1 cellular context compared by ENCODE assay signal in genomic region chr1:119565131-119565772, GRCh38.
TF ChIP-seq lines count a peak whose summit lies in the region.

No MANE protein-coding gene starts in this region.

TF ChIP-seq in K562, 482 proteins besides CTCF, POLR2A, EP300 and RAD21 (continued from another document):
- TF ChIP-seq ZNF592 (IDR thresholded peaks at IDR 0.05) (no peak), ZNF57 (CRISPR knock-in tag; IDR thresholded peaks at IDR 0.05) (no peak), HDAC2 (IDR thresholded peaks at IDR 0.05) (no peak), ZNF197 (CRISPR knock-in tag; IDR thresholded peaks at IDR 0.05; ENCODE audit: low read depth) (no peak), ZFX (CRISPR knock-in tag; IDR thresholded peaks at IDR 0.05) (no peak)
- TF ChIP-seq, protein P1, sequence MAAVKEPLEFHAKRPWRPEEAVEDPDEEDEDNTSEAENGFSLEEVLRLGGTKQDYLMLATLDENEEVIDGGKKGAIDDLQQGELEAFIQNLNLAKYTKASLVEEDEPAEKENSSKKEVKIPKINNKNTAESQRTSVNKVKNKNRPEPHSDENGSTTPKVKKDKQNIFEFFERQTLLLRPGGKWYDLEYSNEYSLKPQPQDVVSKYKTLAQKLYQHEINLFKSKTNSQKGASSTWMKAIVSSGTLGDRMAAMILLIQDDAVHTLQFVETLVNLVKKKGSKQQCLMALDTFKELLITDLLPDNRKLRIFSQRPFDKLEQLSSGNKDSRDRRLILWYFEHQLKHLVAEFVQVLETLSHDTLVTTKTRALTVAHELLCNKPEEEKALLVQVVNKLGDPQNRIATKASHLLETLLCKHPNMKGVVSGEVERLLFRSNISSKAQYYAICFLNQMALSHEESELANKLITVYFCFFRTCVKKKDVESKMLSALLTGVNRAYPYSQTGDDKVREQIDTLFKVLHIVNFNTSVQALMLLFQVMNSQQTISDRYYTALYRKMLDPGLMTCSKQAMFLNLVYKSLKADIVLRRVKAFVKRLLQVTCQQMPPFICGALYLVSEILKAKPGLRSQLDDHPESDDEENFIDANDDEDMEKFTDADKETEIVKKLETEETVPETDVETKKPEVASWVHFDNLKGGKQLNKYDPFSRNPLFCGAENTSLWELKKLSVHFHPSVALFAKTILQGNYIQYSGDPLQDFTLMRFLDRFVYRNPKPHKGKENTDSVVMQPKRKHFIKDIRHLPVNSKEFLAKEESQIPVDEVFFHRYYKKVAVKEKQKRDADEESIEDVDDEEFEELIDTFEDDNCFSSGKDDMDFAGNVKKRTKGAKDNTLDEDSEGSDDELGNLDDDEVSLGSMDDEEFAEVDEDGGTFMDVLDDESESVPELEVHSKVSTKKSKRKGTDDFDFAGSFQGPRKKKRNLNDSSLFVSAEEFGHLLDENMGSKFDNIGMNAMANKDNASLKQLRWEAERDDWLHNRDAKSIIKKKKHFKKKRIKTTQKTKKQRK (IDR thresholded peaks at IDR 0.05; ENCODE audit: borderline replicate concordance, low read depth, low read length), result no peak
- TF ChIP-seq, protein P2, sequence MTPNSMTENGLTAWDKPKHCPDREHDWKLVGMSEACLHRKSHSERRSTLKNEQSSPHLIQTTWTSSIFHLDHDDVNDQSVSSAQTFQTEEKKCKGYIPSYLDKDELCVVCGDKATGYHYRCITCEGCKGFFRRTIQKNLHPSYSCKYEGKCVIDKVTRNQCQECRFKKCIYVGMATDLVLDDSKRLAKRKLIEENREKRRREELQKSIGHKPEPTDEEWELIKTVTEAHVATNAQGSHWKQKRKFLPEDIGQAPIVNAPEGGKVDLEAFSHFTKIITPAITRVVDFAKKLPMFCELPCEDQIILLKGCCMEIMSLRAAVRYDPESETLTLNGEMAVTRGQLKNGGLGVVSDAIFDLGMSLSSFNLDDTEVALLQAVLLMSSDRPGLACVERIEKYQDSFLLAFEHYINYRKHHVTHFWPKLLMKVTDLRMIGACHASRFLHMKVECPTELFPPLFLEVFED (CRISPR knock-in tag; conservative IDR thresholded peaks at IDR 0.05), result no peak
